Comparison of ENCODE assay signal across 17 cellular contexts in the genomic region with DNA sequence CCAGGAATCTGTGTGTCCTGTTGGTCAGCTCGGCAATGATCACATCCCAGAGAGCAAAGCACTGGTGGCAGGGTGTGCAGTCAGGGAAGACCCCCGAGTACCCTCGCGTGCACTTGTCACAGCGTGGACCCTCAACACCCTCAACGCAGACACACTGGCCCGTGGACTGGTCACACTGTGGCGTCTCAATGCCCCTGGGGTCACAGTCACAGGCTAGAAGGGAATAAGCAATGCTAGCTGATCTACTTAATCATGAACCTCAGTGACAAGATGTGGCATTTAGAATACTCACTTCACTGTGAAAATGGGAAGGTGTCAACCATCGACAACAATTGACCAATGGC. TPM values are rescaled to one million over a fixed set of nuclear protein-coding genes. Genes with fewer than 3 reads are reported as not detected.
DNase-seq lines count a peak whose midpoint lies in the region; ATAC-seq and TF ChIP-seq lines count a peak whose summit lies in the region.
"Had no signal": no experiment of that assay in that cellular context is flagged by ENCODE, and none has a peak within 500 bp of the region (broad histone marks: within the 10 kb centered on the region; RNA-seq: fewer than 3 reads in every experiment).

No MANE protein-coding gene starts in this region.

- H3K14ac ChIP-seq in neuronal stem cell (ENCODE audit: low read length): no peak overlapping the region

- H4K91ac ChIP-seq in neuronal stem cell (ENCODE audit: low read depth, low read length, poor library complexity): no peak overlapping the region

- H3K4ac ChIP-seq in neuronal stem cell (ENCODE audit: low read length): no peak overlapping the region

- WGBS in neuronal stem cell (ENCODE audit: extremely low coverage in 2 of 2, insufficient read length in 2 of 2, insufficient replicate concordance in 1 of 2), 2 donors: no CpG with 5 or more reads among the region's 9 CpGs
- WGBS in thymus: 96% methylated on average over 9 of the region's 9 CpGs

- H3K9ac ChIP-seq in neuronal stem cell (ENCODE audit: low read depth, low read length, poor library complexity): no peak overlapping the region

- no peak overlapping the region for H3K4me2 ChIP-seq in neuronal stem cell (ENCODE audit: insufficient read depth, low read length, poor library complexity, severe bottlenecking)

- no peak overlapping the region for H3K4me3 ChIP-seq in SJSA1
- H3K4me3 ChIP-seq in neuronal stem cell (ENCODE audit: low read length in 2 of 2): no peak overlapping the region
- no peak overlapping the region for H3K4me3 ChIP-seq in thymus (ENCODE audit: low read length)
- H3K4me3 ChIP-seq: HAP-1, left lung, ovary had no signal

- no peak overlapping the region for H2BK120ac ChIP-seq in neuronal stem cell (ENCODE audit: low read depth, low read length)

- no peak overlapping the region for H2BK12ac ChIP-seq in neuronal stem cell (ENCODE audit: low read length)

- H3K4me1 ChIP-seq in SJSA1 (replicated peaks) (peaks cover 60% of the 10 kb centered on the region), neuronal stem cell (ENCODE audit: control insufficient read depth in 2 of 2, insufficient read depth in 1 of 2, low read depth in 1 of 2, low read length in 2 of 2) (peaks cover 0 to 10% of the 10 kb centered on the region in 2 donors), thymus (ENCODE audit: control insufficient read depth, insufficient read depth, low read length) (no peaks in the 10 kb centered on the region)

- peak overlapping the region; percentile 21 for H3K27ac ChIP-seq in SJSA1
- peak overlapping the region; percentile 33 for H3K27ac ChIP-seq in epithelial cell of prostate
- no peak overlapping the region for H3K27ac ChIP-seq in neuronal stem cell (replicated peaks; ENCODE audit: low read length)
- peak overlapping the region; percentile 50 for H3K27ac ChIP-seq in thymus (ENCODE audit: low read depth)

- H3K36me3 ChIP-seq in SJSA1 (peaks cover 95% of the 10 kb centered on the region), neuronal stem cell (replicated peaks in 1 of 2; ENCODE audit: control insufficient read depth in 2 of 2, insufficient read depth in 2 of 2, low read length in 2 of 2) (peaks cover 16 to 66% of the 10 kb centered on the region in 2 donors), thymus (ENCODE audit: control insufficient read depth, insufficient read depth) (peaks cover 7% of the 10 kb centered on the region)
- H3K36me3 ChIP-seq: ovary had no signal

- H2BK15ac ChIP-seq in neuronal stem cell (ENCODE audit: low read length): no peak overlapping the region

- H3K79me1 ChIP-seq in neuronal stem cell (ENCODE audit: low read depth, low read length): peaks cover 2% of the 10 kb centered on the region

- TF ChIP-seq CTCF in GM20000 (IDR thresholded peaks at IDR 0.05; ENCODE audit: extremely low read depth, missing control alignments): no peak

- no peaks in the 10 kb centered on the region for H3K9me3 ChIP-seq in SJSA1 (replicated peaks)
- H3K9me3 ChIP-seq in neuronal stem cell (replicated peaks in 1 of 2; ENCODE audit: control insufficient read depth in 2 of 2, insufficient read depth in 1 of 2, low read depth in 1 of 2, low read length in 2 of 2): no peaks in the 10 kb centered on the region
- no peaks in the 10 kb centered on the region for H3K9me3 ChIP-seq in thymus (ENCODE audit: control insufficient read depth)
- H3K9me3 ChIP-seq: HAP-1, left lung, ovary had no signal

- no peak overlapping the region for H2AFZ ChIP-seq in neuronal stem cell (ENCODE audit: low read length)

- H2AK5ac ChIP-seq in neuronal stem cell (ENCODE audit: low read depth, low read length): no peak overlapping the region

- H3K27me3 ChIP-seq in SJSA1 (replicated peaks): no peaks in the 10 kb centered on the region
- H3K27me3 ChIP-seq in neuronal stem cell (ENCODE audit: control insufficient read depth in 3 of 3, insufficient read depth in 3 of 3, low read depth in 1 of 3, low read length in 3 of 3): no peaks in the 10 kb centered on the region
- no peaks in the 10 kb centered on the region for H3K27me3 ChIP-seq in thymus (ENCODE audit: control insufficient read depth, insufficient read depth)
- H3K27me3 ChIP-seq: left lung, ovary had no signal

- DNase-seq in SJSA1 (ENCODE audit: low read depth in 1 of 2, low spot score in 2 of 2) (no peak), epithelial cell of prostate (ENCODE audit: low read depth, low spot score) (no peak), neuronal stem cell (ENCODE audit: low spot score) (no peak), DMS53 (lab: John Stamatoyannopoulos, UW) (no peak), GM20000 (ENCODE audit: low spot score) (no peak)
- DNase-seq: activated CD4-positive, alpha-beta T cell treated with anti-CD3 and anti-CD28 coated beads for 48 hours; CD4-positive, alpha-beta memory T cell; endodermal cell; left lung; NCI-H2171 treated with DMSO at 0.1 percent for 48 hours; stimulated activated CD4-positive, alpha-beta T cell treated with anti-CD3 and anti-CD28 coated beads, Interleukin-2, amount 100 ng/mL, for 24 hours; T-helper 2 cell had no signal

- no peak overlapping the region for H4K8ac ChIP-seq in neuronal stem cell (ENCODE audit: low read depth, low read length)

- peak overlapping the region; percentile 17 for H3K23ac ChIP-seq in neuronal stem cell (ENCODE audit: low read depth, low read length, poor library complexity)

- H3K18ac ChIP-seq in neuronal stem cell (ENCODE audit: low read length): peak overlapping the region; percentile 14

- ATAC-seq in GM18502 (IDR thresholded peaks at IDR 0.05; ENCODE audit: poor library complexity, unreplicated experiment) (no peak), HG02981 (IDR thresholded peaks at IDR 0.05; ENCODE audit: unreplicated experiment) (no peak)

- no peak overlapping the region for H2BK5ac ChIP-seq in neuronal stem cell (ENCODE audit: low read length)

RNA-seq across cellular contexts. Expression of gene DLD, which starts 49.1 kb away (rescaled TPM):
- total RNA-seq in SJSA1 (2014; rRNA removed; shearing (Covaris generic)): 113 and 119 TPM in 2 replicates
- polyA plus RNA-seq in neuronal stem cell (2013, experiment 1 of 2): 92.1 TPM
- 90.9 TPM for polyA plus RNA-seq in neuronal stem cell (2013, experiment 2 of 2)
- 44.2 TPM for polyA plus RNA-seq in thymus
